ENCODE assay signal across 14 cellular contexts in genomic region chr1:197955486-197956394, GRCh38. TPM values are rescaled to one million over a fixed set of nuclear protein-coding genes. Genes with fewer than 3 reads are reported as not detected.
DNase-seq lines count a peak whose midpoint lies in the region; TF ChIP-seq lines count a peak whose summit lies in the region.
"Had no signal": no experiment of that assay in that cellular context is flagged by ENCODE, and none has a peak within 500 bp of the region (broad histone marks: within the 10 kb centered on the region; RNA-seq: fewer than 3 reads in every experiment).

No MANE protein-coding gene starts in this region.

- peak overlapping the region; percentile 49 for H3K4me3 Mint-ChIP-seq in Calu3 (ENCODE audit: low read depth, unreplicated experiment)
- no peak overlapping the region for H3K4me3 Mint-ChIP-seq in osteocyte (ENCODE audit: unreplicated experiment)
- H3K4me3 Mint-ChIP-seq: natural killer cell had no signal

- H3K27ac Mint-ChIP-seq in Calu3 (ENCODE audit: unreplicated experiment) (peak overlapping the region; percentile 88), osteocyte (ENCODE audit: unreplicated experiment) (peak overlapping the region; percentile 32)
- H3K27ac Mint-ChIP-seq: natural killer cell had no signal

- H3K36me3 Mint-ChIP-seq in Calu3 (ENCODE audit: insufficient read depth, unreplicated experiment) = peaks cover 19% of the 10 kb centered on the region
- no peaks in the 10 kb centered on the region for H3K36me3 Mint-ChIP-seq in osteocyte (ENCODE audit: unreplicated experiment)
- H3K36me3 Mint-ChIP-seq: natural killer cell had no signal

- H3K4me1 Mint-ChIP-seq in Calu3 (ENCODE audit: low read depth, unreplicated experiment) = peaks cover 87% of the 10 kb centered on the region
- peaks cover 6% of the 10 kb centered on the region for H3K4me1 Mint-ChIP-seq in osteocyte (ENCODE audit: unreplicated experiment)
- H3K4me1 Mint-ChIP-seq: natural killer cell had no signal

- BruUV-seq in Calu3 (replicated peaks; lab: Mats Ljungman, UMichigan) = no TSS peak

- TF ChIP-seq CTCF in Calu3 (IDR thresholded peaks at IDR 0.05; ENCODE audit: unreplicated experiment) (no peak), osteocyte (IDR thresholded peaks at IDR 0.05) (no peak)

- H3K9me3 Mint-ChIP-seq in Calu3 (ENCODE audit: low read depth, unreplicated experiment) = peaks cover 10% of the 10 kb centered on the region
- H3K9me3 Mint-ChIP-seq in osteocyte (ENCODE audit: unreplicated experiment) = peaks cover 4% of the 10 kb centered on the region
- H3K9me3 Mint-ChIP-seq: natural killer cell had no signal

- H3K27me3 Mint-ChIP-seq in Calu3 (ENCODE audit: unreplicated experiment) (no peaks in the 10 kb centered on the region), osteocyte (ENCODE audit: unreplicated experiment) (peaks cover 7% of the 10 kb centered on the region)

- DNase-seq in Calu3 (peak; percentile 38), M059J (ENCODE audit: low read depth) (peak; percentile 7), fibroblast of peridontal ligament (ENCODE audit: extremely low read depth) (peak; percentile 36), osteocyte (ENCODE audit: extremely low spot score, unreplicated experiment) (no peak), NCI-H510A treated with DMSO at 0.1 percent for 48 hours (lab: John Stamatoyannopoulos, UW) (no peak), DMS 273 (lab: John Stamatoyannopoulos, UW; ENCODE audit: unreplicated experiment) (no peak), NCI-H187 treated with DMSO at 0.1 percent for 48 hours (lab: John Stamatoyannopoulos, UW) (no peak)
- DNase-seq: natural killer cell, NCI-H1436, NCI-H82, right cardiac atrium, SHP77 treated with DMSO at 0.1 percent for 48 hours had no signal

- CTCF ChIA-PET in Calu3 (lab: Charles Lee) = no interaction called here

- intact Hi-C loops in Calu3 (cut with micrococcal nuclease; ENCODE audit: unreplicated experiment) = loop anchor here (1.0 to 10.0 kb wide), 3 partner anchors 40 to 199 kb away; no protein-coding TSS in a partner anchor

RNA-seq across cellular contexts. Expression of gene LHX9, which starts 38.6 kb away (rescaled TPM):
- total RNA-seq in Calu3 (2022) (2.6 TPM in 2 replicates), osteocyte (not detected in 2 replicates)
- total RNA-seq in M059J (2014; rRNA removed; shearing (Covaris generic)) = 3.2 and 7.0 TPM in 2 replicates
- total RNA-seq: dermis microvascular lymphatic vessel endothelial cell, natural killer cell, suprapubic skin had no signal

RNA-seq across cellular contexts. Expression of gene C1orf53, which starts 53.3 kb away (rescaled TPM):
- total RNA-seq in Calu3 (2022) (11.2 and 14.2 TPM in 2 replicates), osteocyte (2.1 and 2.6 TPM in 2 replicates)
- total RNA-seq in M059J (2014; rRNA removed; shearing (Covaris generic)) = 13.5 and 20.4 TPM in 2 replicates
- total RNA-seq: natural killer cell had no signal

Comparison
In these comparisons a context has a peak if more than half of its experiments do, and no peak if none do; other contexts are left out.
1. DNase-seq: peak in Calu3 (single experiment), M059J (single experiment) and fibroblast of peridontal ligament (single experiment); none in osteocyte (single experiment), NCI-H510A treated with DMSO at 0.1 percent for 48 hours (single experiment), DMS 273 (single experiment) and NCI-H187 treated with DMSO at 0.1 percent for 48 hours (single experiment).